9 cellular contexts compared by ENCODE assay signal in the genomic region with DNA sequence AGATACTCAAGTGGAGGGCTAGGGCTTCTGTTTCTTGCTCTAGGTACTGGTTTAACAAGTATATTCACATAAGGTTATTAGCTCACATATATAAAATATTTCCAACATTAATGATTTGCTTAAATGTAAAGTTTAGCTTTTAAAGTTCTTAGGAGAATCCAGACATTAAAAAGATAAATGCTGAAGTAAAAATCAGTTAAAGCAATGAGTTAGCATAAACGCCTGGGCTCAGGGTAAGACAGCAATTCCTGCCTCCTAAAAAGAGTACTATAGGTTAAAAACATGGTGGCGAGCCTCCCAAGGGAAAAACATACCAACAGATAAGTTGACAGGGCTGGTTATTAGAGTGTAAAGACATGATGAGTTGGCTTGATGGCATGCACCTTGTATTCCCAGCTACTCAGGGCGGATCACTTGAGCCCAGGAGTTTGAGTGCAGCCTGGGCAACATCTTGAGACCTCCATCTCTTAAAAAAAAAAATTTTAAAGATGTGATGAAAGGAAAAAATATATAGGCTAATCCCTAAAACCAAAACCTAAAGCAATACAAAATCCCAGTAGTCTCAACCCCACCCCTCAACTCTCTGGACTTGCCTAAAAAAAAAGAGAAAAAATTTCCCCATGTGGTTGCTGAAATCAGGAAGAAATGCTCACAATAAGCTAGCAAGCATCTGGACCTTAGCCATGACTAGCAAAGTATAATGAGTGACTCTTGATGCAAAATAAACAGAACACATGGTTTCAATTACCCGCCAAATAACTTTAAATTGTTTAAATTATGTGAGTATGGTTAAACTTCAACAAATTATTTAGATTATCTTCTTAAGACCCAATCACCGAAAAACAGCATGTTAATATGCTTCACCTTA. TPM values are rescaled to one million over a fixed set of nuclear protein-coding genes. Genes with fewer than 3 reads are reported as not detected.
DNase-seq lines count a peak whose midpoint lies in the region; ATAC-seq and TF ChIP-seq lines count a peak whose summit lies in the region.
"Had no signal": no experiment of that assay in that cellular context is flagged by ENCODE, and none has a peak within 500 bp of the region (broad histone marks: within the 10 kb centered on the region; RNA-seq: fewer than 3 reads in every experiment).

No MANE protein-coding gene starts in this region.

- H3K27me3 Mint-ChIP-seq in activated T-cell treated with anti-CD3 and anti-CD28 coated beads, Interleukin-2, amount 50 U/mL, for 24 hours = no peaks in the 10 kb centered on the region

- H3K4me1 ChIP-seq in SK-N-SH (ENCODE audit: control insufficient read depth in 1 of 2, insufficient read depth in 2 of 2, low read depth in 1 of 2, low read length in 1 of 2) = peaks cover 7 to 16% of the 10 kb centered on the region in 2 experiments; a peak in 3 of 4 replicates
- H3K4me1 ChIP-seq in subcutaneous abdominal adipose tissue (ENCODE audit: control insufficient read depth in 5 of 5, insufficient read depth in 5 of 5, low read length in 5 of 5) = peaks cover 2 to 48% (median 44%) of the 10 kb centered on the region in 5 donors

- no peak for TF ChIP-seq EP300 in SK-N-SH (IDR thresholded peaks at IDR 0.05; ENCODE audit: borderline replicate concordance in 1 of 2, low read depth in 1 of 2, low read length in 1 of 2)

- no peak overlapping the region for H2AFZ ChIP-seq in SK-N-SH (ENCODE audit: low read depth)

- no peak for ATAC-seq in GM21529 (IDR thresholded peaks at IDR 0.05; ENCODE audit: unreplicated experiment)
- ATAC-seq: heart right ventricle had no signal

- H3K79me2 ChIP-seq in SK-N-SH (ENCODE audit: insufficient read depth) = peaks cover 96% of the 10 kb centered on the region

- peaks cover 29% of the 10 kb centered on the region for H3F3A ChIP-seq in SK-N-SH (replicated peaks; ENCODE audit: insufficient read depth)

- H3K4me1 Mint-ChIP-seq in activated T-cell treated with anti-CD3 and anti-CD28 coated beads, Interleukin-2, amount 50 U/mL, for 24 hours (ENCODE audit: low read depth) = peaks cover 51% of the 10 kb centered on the region

- no peaks in the 10 kb centered on the region for H3K9me3 Mint-ChIP-seq in activated T-cell treated with anti-CD3 and anti-CD28 coated beads, Interleukin-2, amount 50 U/mL, for 24 hours

- H3K27me3 ChIP-seq in SK-N-SH (ENCODE audit: insufficient read depth) (no peaks in the 10 kb centered on the region), subcutaneous abdominal adipose tissue (ENCODE audit: control insufficient read depth in 5 of 5, insufficient read depth in 4 of 5, low read length in 5 of 5) (no peaks in the 10 kb centered on the region)
- H3K27me3 ChIP-seq: heart right ventricle had no signal

- peaks cover 30 to 61% of the 10 kb centered on the region in 2 experiments for H3K36me3 ChIP-seq in SK-N-SH (replicated peaks in 1 of 2; ENCODE audit: control insufficient read depth in 1 of 2, insufficient read depth in 2 of 2, low read length in 1 of 2)
- H3K36me3 ChIP-seq in subcutaneous abdominal adipose tissue (ENCODE audit: control insufficient read depth in 5 of 5, insufficient read depth in 5 of 5, low read length in 5 of 5) = peaks cover 0 to 24% (median 10%) of the 10 kb centered on the region in 5 donors

- peaks cover 78% of the 10 kb centered on the region for H4K20me1 ChIP-seq in SK-N-SH (ENCODE audit: insufficient read depth)

- H3K9me3 ChIP-seq in SK-N-SH (no peaks in the 10 kb centered on the region), subcutaneous abdominal adipose tissue (ENCODE audit: control insufficient read depth in 5 of 5, low read length in 5 of 5) (no peaks in the 10 kb centered on the region)
- H3K9me3 ChIP-seq: heart right ventricle had no signal

- no peak for TF ChIP-seq CTCF in SK-N-SH (IDR thresholded peaks at IDR 0.05)

- H3K27ac ChIP-seq in SK-N-SH (ENCODE audit: low read depth in 2 of 2, low read length in 1 of 2) (peak overlapping the region; percentile 61 to 96), subcutaneous abdominal adipose tissue (ENCODE audit: low read depth, low read length) (peak overlapping the region; percentile 99)

- no peak for TF ChIP-seq RAD21 in SK-N-SH (IDR thresholded peaks at IDR 0.05; ENCODE audit: low read length)

- H3K9ac ChIP-seq in SK-N-SH = no peak overlapping the region
- peak overlapping the region in 2 of 5 donors; percentile 11 to 38 for H3K9ac ChIP-seq in subcutaneous abdominal adipose tissue (ENCODE audit: low read length in 5 of 5)

- 59% methylated on average over 5 of the region's 5 CpGs for WGBS in SK-N-SH (ENCODE audit: low lambda C conversion rate)

- DNase-seq in activated T-cell treated with anti-CD3 and anti-CD28 coated beads, Interleukin-2, amount 50 U/mL, for 24 hours = no peak
- DNase-seq in activated T-cell treated with anti-CD3 and anti-CD28 coated beads for 4 hours (no peak), SK-N-SH (peak; percentile 45), fibroblast of peridontal ligament (ENCODE audit: extremely low read depth) (peak; percentile 99), RPMI8226 (no peak), NCI-H1105 treated with DMSO at 0.1 percent for 48 hours (lab: John Stamatoyannopoulos, UW) (no peak)
- DNase-seq: heart right ventricle had no signal

- peaks cover 88% of the 10 kb centered on the region for H3K36me3 Mint-ChIP-seq in activated T-cell treated with anti-CD3 and anti-CD28 coated beads, Interleukin-2, amount 50 U/mL, for 24 hours (ENCODE audit: low read depth)

- peak overlapping the region; percentile 100; the same call in 1 of the 2 replicates for H3K4me2 ChIP-seq in SK-N-SH

- no peaks in the 10 kb centered on the region for H3K9me2 ChIP-seq in SK-N-SH

- CTCF ChIA-PET in SK-N-SH (lab: Yijun Ruan, JAX) = interaction anchor here (0.9 kb wide), 1 partner anchor 78 kb away, joined by 3 read pairs; no protein-coding TSS in a partner anchor

- H3K4me3 Mint-ChIP-seq in activated T-cell treated with anti-CD3 and anti-CD28 coated beads, Interleukin-2, amount 50 U/mL, for 24 hours = peak overlapping the region; percentile 99

- H3K27ac Mint-ChIP-seq in activated T-cell treated with anti-CD3 and anti-CD28 coated beads, Interleukin-2, amount 50 U/mL, for 24 hours = peak overlapping the region; percentile 72

- POLR2A ChIA-PET in SK-N-SH (lab: Yijun Ruan, JAX) = interaction anchor here (0.6 kb wide), 2 partner anchors 24 to 410 kb away, joined by 3 to 5 read pairs; no protein-coding TSS in a partner anchor

- H3K4me3 ChIP-seq in SK-N-SH (ENCODE audit: low read depth in 2 of 2, low read length in 1 of 2) (no peak overlapping the region; a peak in 1 of 4 replicates), subcutaneous abdominal adipose tissue (ENCODE audit: low read depth in 1 of 5, low read length in 5 of 5) (no peak overlapping the region)

TF ChIP-seq in SK-N-SH, 30 proteins besides CTCF, POLR2A, EP300 and RAD21:
- TF ChIP-seq, protein P1, sequence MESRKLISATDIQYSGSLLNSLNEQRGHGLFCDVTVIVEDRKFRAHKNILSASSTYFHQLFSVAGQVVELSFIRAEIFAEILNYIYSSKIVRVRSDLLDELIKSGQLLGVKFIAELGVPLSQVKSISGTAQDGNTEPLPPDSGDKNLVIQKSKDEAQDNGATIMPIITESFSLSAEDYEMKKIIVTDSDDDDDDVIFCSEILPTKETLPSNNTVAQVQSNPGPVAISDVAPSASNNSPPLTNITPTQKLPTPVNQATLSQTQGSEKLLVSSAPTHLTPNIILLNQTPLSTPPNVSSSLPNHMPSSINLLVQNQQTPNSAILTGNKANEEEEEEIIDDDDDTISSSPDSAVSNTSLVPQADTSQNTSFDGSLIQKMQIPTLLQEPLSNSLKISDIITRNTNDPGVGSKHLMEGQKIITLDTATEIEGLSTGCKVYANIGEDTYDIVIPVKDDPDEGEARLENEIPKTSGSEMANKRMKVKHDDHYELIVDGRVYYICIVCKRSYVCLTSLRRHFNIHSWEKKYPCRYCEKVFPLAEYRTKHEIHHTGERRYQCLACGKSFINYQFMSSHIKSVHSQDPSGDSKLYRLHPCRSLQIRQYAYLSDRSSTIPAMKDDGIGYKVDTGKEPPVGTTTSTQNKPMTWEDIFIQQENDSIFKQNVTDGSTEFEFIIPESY (IDR thresholded peaks at IDR 0.05; ENCODE audit: borderline replicate concordance, low read depth) = no peak
- no peak for TF ChIP-seq ELF1 (IDR thresholded peaks at IDR 0.05)
- TF ChIP-seq MXI1 (IDR thresholded peaks at IDR 0.05; ENCODE audit: low read depth, low read length) = peak; percentile 50; the same call in 1 of the 2 replicates
- 0 out of 2 replicates have a peak, but pooled peaks have one; percentile 22 for TF ChIP-seq RCOR1 (IDR thresholded peaks at IDR 0.05; ENCODE audit: low read length)
- peak; percentile 50; the same call in 1 of the 2 replicates for TF ChIP-seq TCF12 (IDR thresholded peaks at IDR 0.05)
- no peak for TF ChIP-seq RFX5 (IDR thresholded peaks at IDR 0.05; ENCODE audit: low read length)
- 0 out of 2 replicates have a peak, but pooled peaks have one; percentile 4 for TF ChIP-seq NFIC (IDR thresholded peaks at IDR 0.05; ENCODE audit: borderline replicate concordance)
- TF ChIP-seq, protein P2, sequence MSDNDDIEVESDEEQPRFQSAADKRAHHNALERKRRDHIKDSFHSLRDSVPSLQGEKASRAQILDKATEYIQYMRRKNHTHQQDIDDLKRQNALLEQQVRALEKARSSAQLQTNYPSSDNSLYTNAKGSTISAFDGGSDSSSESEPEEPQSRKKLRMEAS (IDR thresholded peaks at IDR 0.05; ENCODE audit: low read depth) = peak; percentile 35; the same call in 1 of the 2 replicates
- TF ChIP-seq SIN3A (IDR thresholded peaks at IDR 0.05; ENCODE audit: borderline replicate concordance, low read depth, low read length) = no peak; the same call in 1 of the 2 replicates
- 0 out of 2 replicates have a peak, but pooled peaks have one; percentile 11 for TF ChIP-seq POLR2AphosphoS5 (IDR thresholded peaks at IDR 0.05; ENCODE audit: low read depth, low read length)
- peak; percentile 14 for TF ChIP-seq CHD2 (IDR thresholded peaks at IDR 0.05; ENCODE audit: low read length, partially characterized antibody)

RNA-seq across cellular contexts. Expression of a gene that starts 3.6 kb away (rescaled TPM):
- 25.5 and 30.7 TPM in 2 replicates for polyA plus RNA-seq in SK-N-SH (2012; rRNA removed)
- 38.4 and 38.5 TPM in 2 replicates for polyA plus RNA-seq in SK-N-SH (2012; cell fraction: cytosol; rRNA removed)
- 13.7 and 19.2 TPM in 2 replicates for polyA plus RNA-seq in SK-N-SH (2012; cell fraction: nucleus; rRNA removed)

Comparison
In these comparisons a context has a peak if more than half of its experiments do, and no peak if none do; other contexts are left out.
1. DNase-seq: peak in SK-N-SH (single experiment) and fibroblast of peridontal ligament (single experiment); none in activated T-cell treated with anti-CD3 and anti-CD28 coated beads, Interleukin-2, amount 50 U/mL, for 24 hours (single experiment), activated T-cell treated with anti-CD3 and anti-CD28 coated beads for 4 hours (single experiment), RPMI8226 (single experiment) and NCI-H1105 treated with DMSO at 0.1 percent for 48 hours (single experiment).